ENCODE assay signal across 1 cellular context in the genomic region with DNA sequence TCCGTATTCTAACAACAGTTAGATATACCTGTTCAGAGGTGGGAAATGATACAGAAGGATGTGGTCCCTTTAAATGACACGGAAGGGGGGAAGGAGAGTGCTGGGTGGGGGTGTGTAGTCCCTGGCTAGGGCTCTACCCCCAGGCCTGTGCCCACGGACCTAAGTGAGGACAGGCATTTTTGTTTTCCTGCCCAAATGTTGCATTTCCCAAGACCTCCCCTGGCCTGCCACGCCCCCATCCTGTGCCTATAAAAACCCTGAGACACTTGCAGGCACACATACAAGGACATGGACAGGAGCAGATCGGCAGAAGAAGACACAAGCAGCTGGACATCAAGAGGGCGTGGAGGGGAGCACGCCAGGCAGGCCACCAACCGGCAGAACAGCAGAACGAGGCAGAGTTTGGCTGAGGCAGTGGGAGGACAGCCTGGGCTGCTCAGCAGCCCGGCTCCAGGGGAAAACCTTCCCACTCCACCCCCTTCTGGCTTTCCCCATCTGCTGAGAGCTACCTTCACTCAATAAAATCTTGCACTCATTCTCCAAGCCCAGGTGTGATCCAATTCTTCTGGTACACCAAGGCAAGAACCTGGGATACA.
TF ChIP-seq lines count a peak whose summit lies in the region.

No MANE protein-coding gene starts in this region.

TF ChIP-seq in IMR-90, 13 proteins besides CTCF, POLR2A, EP300 and RAD21:
- TF ChIP-seq BHLHE40 (IDR thresholded peaks at IDR 0.05; ENCODE audit: low read depth, low read length) (no peak), NFE2L2 (IDR thresholded peaks at IDR 0.05; ENCODE audit: low read depth, low read length) (no peak), MAZ (IDR thresholded peaks at IDR 0.05; ENCODE audit: borderline replicate concordance, low read depth, low read length) (no peak), CEBPB (IDR thresholded peaks at IDR 0.05; ENCODE audit: low read depth, low read length) (no peak), RFX5 (IDR thresholded peaks at IDR 0.05; ENCODE audit: low read depth, low read length) (no peak), FOS (IDR thresholded peaks at IDR 0.05; ENCODE audit: low read depth, low read length) (no peak), CHD1 (IDR thresholded peaks at IDR 0.05; ENCODE audit: low read depth, low read length) (no peak), SMC3 (IDR thresholded peaks at IDR 0.05; ENCODE audit: low read depth, low read length) (no peak), MAFK (IDR thresholded peaks at IDR 0.05; ENCODE audit: low read depth, low read length) (no peak)
- TF ChIP-seq, protein P1, sequence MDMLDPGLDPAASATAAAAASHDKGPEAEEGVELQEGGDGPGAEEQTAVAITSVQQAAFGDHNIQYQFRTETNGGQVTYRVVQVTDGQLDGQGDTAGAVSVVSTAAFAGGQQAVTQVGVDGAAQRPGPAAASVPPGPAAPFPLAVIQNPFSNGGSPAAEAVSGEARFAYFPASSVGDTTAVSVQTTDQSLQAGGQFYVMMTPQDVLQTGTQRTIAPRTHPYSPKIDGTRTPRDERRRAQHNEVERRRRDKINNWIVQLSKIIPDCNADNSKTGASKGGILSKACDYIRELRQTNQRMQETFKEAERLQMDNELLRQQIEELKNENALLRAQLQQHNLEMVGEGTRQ (IDR thresholded peaks at IDR 0.05; ENCODE audit: low read depth, low read length) = no peak
- TF ChIP-seq, protein P2, sequence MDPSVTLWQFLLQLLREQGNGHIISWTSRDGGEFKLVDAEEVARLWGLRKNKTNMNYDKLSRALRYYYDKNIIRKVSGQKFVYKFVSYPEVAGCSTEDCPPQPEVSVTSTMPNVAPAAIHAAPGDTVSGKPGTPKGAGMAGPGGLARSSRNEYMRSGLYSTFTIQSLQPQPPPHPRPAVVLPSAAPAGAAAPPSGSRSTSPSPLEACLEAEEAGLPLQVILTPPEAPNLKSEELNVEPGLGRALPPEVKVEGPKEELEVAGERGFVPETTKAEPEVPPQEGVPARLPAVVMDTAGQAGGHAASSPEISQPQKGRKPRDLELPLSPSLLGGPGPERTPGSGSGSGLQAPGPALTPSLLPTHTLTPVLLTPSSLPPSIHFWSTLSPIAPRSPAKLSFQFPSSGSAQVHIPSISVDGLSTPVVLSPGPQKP (IDR thresholded peaks at IDR 0.05; ENCODE audit: borderline replicate concordance, low read depth, low read length) = no peak
TF ChIP-seq in IMR-90: peak in this region for 0.
